ENCODE assay signal across 20 cellular contexts in genomic region chr19:49050376-49051033, GRCh38. TPM values are rescaled to one million over a fixed set of nuclear protein-coding genes. Genes with fewer than 3 reads are reported as not detected.
DNase-seq lines count a peak whose midpoint lies in the region; ATAC-seq, FAIRE-seq and TF ChIP-seq lines count a peak whose summit lies in the region.
"Not testable (repeated sequence)": the region's sequence is repeated elsewhere in the genome, so short reads cannot be mapped to it uniquely, and the experiment has no call there.
"Had no signal": no experiment of that assay in that cellular context is flagged by ENCODE, and none has a peak within 500 bp of the region (broad histone marks: within the 10 kb centered on the region; RNA-seq: fewer than 3 reads in every experiment).

No MANE protein-coding gene starts in this region.

- H2AFZ ChIP-seq in smooth muscle cell (ENCODE audit: low read depth), result not testable (repeated sequence)

- not testable (repeated sequence) for H4K20me1 ChIP-seq in smooth muscle cell (ENCODE audit: low read depth)

- not testable (repeated sequence) for H3K27me3 ChIP-seq in RWPE2 (ENCODE audit: insufficient read depth, poor library complexity, severe bottlenecking); smooth muscle cell (ENCODE audit: low read depth)

- H3K9ac ChIP-seq in smooth muscle cell (ENCODE audit: low read depth), result not testable (repeated sequence)

- not testable (repeated sequence) for H3K4me1 ChIP-seq in RWPE2 (ENCODE audit: insufficient read depth, poor library complexity, severe bottlenecking); smooth muscle cell (ENCODE audit: low read depth)

- H3F3A ChIP-seq in smooth muscle cell (ENCODE audit: low read depth), result not testable (repeated sequence)

- DNase-seq in Caki2 (ENCODE audit: low read depth), result peak; percentile 64
- not testable (repeated sequence) for DNase-seq in H54 (ENCODE audit: insufficient read length, low spot score); RWPE2 (ENCODE audit: low spot score); smooth muscle cell (lab: John Stamatoyannopoulos, UW; ENCODE audit: unreplicated experiment)
- DNase-seq in LoVo (ENCODE audit: low spot score), result peak; percentile 59
- DNase-seq in astrocyte of the hippocampus (ENCODE audit: low read depth, low spot score), result peak; percentile 83
- DNase-seq in epithelial cell of prostate (ENCODE audit: low read depth, low spot score), result peak; percentile 55
- peak; percentile 89 for DNase-seq in islet precursor cell

- WGBS in smooth muscle cell (ENCODE audit: low lambda C conversion rate), result 46% methylated on average over 23 of the region's 24 CpGs

- not testable (repeated sequence) for H3K79me2 ChIP-seq in smooth muscle cell (ENCODE audit: low read depth)

- not testable (repeated sequence) for H3K4me3 ChIP-seq in RWPE2 (ENCODE audit: severe bottlenecking); smooth muscle cell

- H3K9me3 ChIP-seq in RWPE2 (ENCODE audit: severe bottlenecking); smooth muscle cell (replicated peaks; ENCODE audit: low read depth): not testable (repeated sequence)

- H3K36me3 ChIP-seq in RWPE2 (ENCODE audit: low read depth); smooth muscle cell (ENCODE audit: low read depth): not testable (repeated sequence)

- H3K27ac ChIP-seq in RWPE2 (ENCODE audit: poor library complexity, severe bottlenecking), result peak overlapping the region; percentile 34
- not testable (repeated sequence) for H3K27ac ChIP-seq in epithelial cell of prostate
- H3K27ac ChIP-seq in smooth muscle cell (ENCODE audit: low read depth), result peak overlapping the region; percentile 53

- TF ChIP-seq POLR2A in H54 (IDR thresholded peaks at IDR 0.05; ENCODE audit: low read depth, low read length), result not testable (repeated sequence)

- in situ Hi-C loops in Caki2 (cut with HindIII; ENCODE audit: low pct_unique_long_range_greater_than_20kb, low sequenced_read_pairs), result not testable (repeated sequence)

- not testable (repeated sequence) for H3K4me2 ChIP-seq in smooth muscle cell

- FAIRE-seq in H54 (lab: Jason Lieb, UNC), result peak; percentile 62

- not testable (repeated sequence) for TF ChIP-seq CTCF in RWPE2 (IDR thresholded peaks at IDR 0.05; ENCODE audit: poor library complexity, severe bottlenecking); smooth muscle cell (IDR thresholded peaks at IDR 0.05; ENCODE audit: borderline replicate concordance, insufficient read depth, poor library complexity, severe bottlenecking)

- ATAC-seq in RWPE2 (ENCODE audit: low read depth), result peak; percentile 99

RNA-seq across cellular contexts. Expression of gene CGB8, which starts 1.6 kb away (rescaled TPM):
- total RNA-seq in Caki2 (2014; rRNA removed; shearing (Covaris generic); ENCODE audit: low replicate concordance), result 1.7 TPM in 1 of 2 replicates, not detected in the other
- total RNA-seq in smooth muscle cell, result not detected in 2 replicates
- polyA plus RNA-seq in smooth muscle cell, result 1.0 and 7.4 TPM in 2 replicates
- total RNA-seq: activated B cell treated with CpG ODN at 0.5 μM for 24 hours; activated CD4-positive, alpha-beta T cell treated with anti-CD3 and anti-CD28 coated beads, Interleukin-2, amount 10 ng/mL, durations not matched to agents 7 days and 5 days; activated CD8-positive, alpha-beta memory T cell treated with anti-CD3 and anti-CD28 coated beads for 36 hours; activated naive CD4-positive, alpha-beta T cell treated with anti-CD3 and anti-CD28 coated beads, Interleukin-2, amount 50 U/mL, for 72 hours; cardiac septum; CD4-positive, CD25-positive, alpha-beta regulatory T cell; gastroesophageal sphincter; T-cell; upper lobe of left lung had no signal
- polyA plus RNA-seq: CD4-positive, CD25-positive, alpha-beta regulatory T cell; esophagus; neural cell; ovary had no signal

RNA-seq across cellular contexts. Expression of gene CGB5, which starts 6.9 kb away (rescaled TPM):
- not detected in 2 replicates for total RNA-seq in Caki2 (2014; rRNA removed; shearing (Covaris generic); ENCODE audit: low replicate concordance)
- total RNA-seq in smooth muscle cell, result 2.5 TPM in 1 of 2 replicates, not detected in the other
- polyA plus RNA-seq in smooth muscle cell, result 2.0 and 3.4 TPM in 2 replicates
- total RNA-seq: activated B cell treated with CpG ODN at 0.5 μM for 24 hours; activated CD4-positive, alpha-beta T cell treated with anti-CD3 and anti-CD28 coated beads, Interleukin-2, amount 10 ng/mL, durations not matched to agents 7 days and 5 days; activated CD8-positive, alpha-beta memory T cell treated with anti-CD3 and anti-CD28 coated beads for 36 hours; activated naive CD4-positive, alpha-beta T cell treated with anti-CD3 and anti-CD28 coated beads, Interleukin-2, amount 50 U/mL, for 72 hours; cardiac septum; CD4-positive, CD25-positive, alpha-beta regulatory T cell; gastroesophageal sphincter; ovary; T-cell; upper lobe of left lung had no signal
- polyA plus RNA-seq: CD4-positive, CD25-positive, alpha-beta regulatory T cell; neural cell; ovary had no signal

RNA-seq across cellular contexts. Expression of gene CGB7, which starts 7.0 kb away (rescaled TPM):
- total RNA-seq in Caki2 (2014; rRNA removed; shearing (Covaris generic); ENCODE audit: low replicate concordance), result 1.7 and 4.1 TPM in 2 replicates
- 1.3 and 2.0 TPM in 2 replicates for total RNA-seq in smooth muscle cell
- polyA plus RNA-seq in smooth muscle cell, result 2.5 and 7.6 TPM in 2 replicates
- total RNA-seq: activated B cell treated with CpG ODN at 0.5 μM for 24 hours; activated CD4-positive, alpha-beta T cell treated with anti-CD3 and anti-CD28 coated beads, Interleukin-2, amount 10 ng/mL, durations not matched to agents 7 days and 5 days; activated CD8-positive, alpha-beta memory T cell treated with anti-CD3 and anti-CD28 coated beads for 36 hours; activated naive CD4-positive, alpha-beta T cell treated with anti-CD3 and anti-CD28 coated beads, Interleukin-2, amount 50 U/mL, for 72 hours; cardiac septum; CD4-positive, CD25-positive, alpha-beta regulatory T cell; gastroesophageal sphincter; ovary; T-cell had no signal
- polyA plus RNA-seq: CD4-positive, CD25-positive, alpha-beta regulatory T cell; neural cell had no signal

RNA-seq across cellular contexts. Expression of gene CGB1, which starts 13.8 kb away (rescaled TPM):
- total RNA-seq in Caki2 (2014; rRNA removed; shearing (Covaris generic); ENCODE audit: low replicate concordance), result not detected in 2 replicates
- not detected in 2 replicates for total RNA-seq in smooth muscle cell
- not detected in 2 replicates for polyA plus RNA-seq in smooth muscle cell
- total RNA-seq: activated B cell treated with CpG ODN at 0.5 μM for 24 hours; activated CD4-positive, alpha-beta T cell treated with anti-CD3 and anti-CD28 coated beads, Interleukin-2, amount 10 ng/mL, durations not matched to agents 7 days and 5 days; activated CD8-positive, alpha-beta memory T cell treated with anti-CD3 and anti-CD28 coated beads for 36 hours; activated naive CD4-positive, alpha-beta T cell treated with anti-CD3 and anti-CD28 coated beads, Interleukin-2, amount 50 U/mL, for 72 hours; cardiac septum; CD4-positive, CD25-positive, alpha-beta regulatory T cell; gastroesophageal sphincter; ovary; T-cell; upper lobe of left lung had no signal
- polyA plus RNA-seq: CD4-positive, CD25-positive, alpha-beta regulatory T cell; esophagus; neural cell; ovary had no signal

RNA-seq across cellular contexts. Expression of gene NTF4, which starts 14.1 kb away (rescaled TPM):
- total RNA-seq in Caki2 (2014; rRNA removed; shearing (Covaris generic); ENCODE audit: low replicate concordance), result 4.0 TPM in 1 of 2 replicates, not detected in the other
- total RNA-seq in smooth muscle cell, result 1.2 and 1.8 TPM in 2 replicates
- polyA plus RNA-seq in smooth muscle cell, result 1.4 and 7.8 TPM in 2 replicates
- total RNA-seq: activated B cell treated with CpG ODN at 0.5 μM for 24 hours; activated CD4-positive, alpha-beta T cell treated with anti-CD3 and anti-CD28 coated beads, Interleukin-2, amount 10 ng/mL, durations not matched to agents 7 days and 5 days; activated CD8-positive, alpha-beta memory T cell treated with anti-CD3 and anti-CD28 coated beads for 36 hours; activated naive CD4-positive, alpha-beta T cell treated with anti-CD3 and anti-CD28 coated beads, Interleukin-2, amount 50 U/mL, for 72 hours; cardiac septum; CD4-positive, CD25-positive, alpha-beta regulatory T cell; T-cell had no signal
- polyA plus RNA-seq: CD4-positive, CD25-positive, alpha-beta regulatory T cell; neural cell had no signal
